ENCODE assay signal across 19 cellular contexts in the genomic region with DNA sequence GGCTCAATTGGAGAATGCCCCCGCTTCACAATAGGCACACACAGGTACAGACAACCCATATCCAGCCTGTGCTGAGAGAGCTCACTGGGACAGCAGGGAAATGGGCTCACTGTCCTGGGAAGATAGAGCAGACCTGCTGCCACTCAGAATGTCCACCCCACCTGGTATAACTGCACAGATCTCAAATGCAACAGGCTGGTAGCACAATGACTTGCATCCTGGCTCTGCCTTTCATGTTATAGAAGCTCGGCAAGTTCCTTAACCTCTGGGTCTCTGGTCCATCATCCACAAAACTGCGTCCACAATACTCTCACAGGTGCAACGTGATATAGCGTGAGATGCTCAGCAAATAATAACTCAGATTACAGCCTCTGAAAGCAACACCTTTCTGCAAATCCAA.
DNase-seq lines count a peak whose midpoint lies in the region; ATAC-seq and TF ChIP-seq lines count a peak whose summit lies in the region.
"Had no signal": no experiment of that assay in that cellular context is flagged by ENCODE, and none has a peak within 500 bp of the region (broad histone marks: within the 10 kb centered on the region; RNA-seq: fewer than 3 reads in every experiment).

No MANE protein-coding gene starts in this region.

- DNase-seq in activated CD4-positive, alpha-beta memory T cell treated with anti-CD3 and anti-CD28 coated beads, Interleukin-2, amount 10 ng/mL, durations not matched to agents 7 days and 5 days, result peak; percentile 5
- DNase-seq in activated CD4-positive, alpha-beta memory T cell treated with anti-CD3 and anti-CD28 coated beads for 36 hours, result no peak
- peak; percentile 22 for DNase-seq in coronary artery (ENCODE audit: low spot score)
- peak; percentile 38 for DNase-seq in osteocyte (ENCODE audit: extremely low spot score, unreplicated experiment)
- no peak for DNase-seq in glutamatergic neuron
- DNase-seq in natural killer cell treated with Interleukin-12 subunit alpha and Interleukin-12 subunit beta and Interleukin-15 and Interleukin-18, amount 100 ng/mL, for 72 hours (ENCODE audit: low spot score), result no peak
- DNase-seq: 8988T; CD4-positive, alpha-beta memory T cell; DMS153; DMS79; GDM1; GOT3; H7 had no signal

- H3K9me3 ChIP-seq in HEK293 (ENCODE audit: control insufficient read depth, insufficient read depth, low read depth, low read length), result no peaks in the 10 kb centered on the region
- H3K9me3 ChIP-seq: BLaER1 had no signal

- H3K9me3 Mint-ChIP-seq in activated CD4-positive, alpha-beta memory T cell treated with anti-CD3 and anti-CD28 coated beads, Interleukin-2, amount 10 ng/mL, durations not matched to agents 7 days and 5 days, result no peaks in the 10 kb centered on the region
- H3K9me3 Mint-ChIP-seq in activated CD4-positive, alpha-beta memory T cell treated with anti-CD3 and anti-CD28 coated beads for 36 hours, result no peaks in the 10 kb centered on the region
- H3K9me3 Mint-ChIP-seq in osteocyte (ENCODE audit: unreplicated experiment) (peaks cover under 1% of the 10 kb centered on the region), glutamatergic neuron (ENCODE audit: unreplicated experiment) (peaks cover 1% of the 10 kb centered on the region)
- no peaks in the 10 kb centered on the region for H3K9me3 Mint-ChIP-seq in natural killer cell treated with Interleukin-12 subunit alpha and Interleukin-12 subunit beta and Interleukin-15 and Interleukin-18, amount 100 ng/mL, for 72 hours

- no peak overlapping the region for H3K27ac ChIP-seq in HEK293 (ENCODE audit: extremely low read depth, low read depth, low read length)
- no peak overlapping the region for H3K27ac ChIP-seq in coronary artery
- H3K27ac ChIP-seq: BLaER1 had no signal

- H3K4me3 Mint-ChIP-seq in activated CD4-positive, alpha-beta memory T cell treated with anti-CD3 and anti-CD28 coated beads, Interleukin-2, amount 10 ng/mL, durations not matched to agents 7 days and 5 days, result no peak overlapping the region
- no peak overlapping the region for H3K4me3 Mint-ChIP-seq in activated CD4-positive, alpha-beta memory T cell treated with anti-CD3 and anti-CD28 coated beads for 36 hours
- H3K4me3 Mint-ChIP-seq in osteocyte (ENCODE audit: unreplicated experiment) (no peak overlapping the region), glutamatergic neuron (ENCODE audit: unreplicated experiment) (no peak overlapping the region)
- H3K4me3 Mint-ChIP-seq in natural killer cell treated with Interleukin-12 subunit alpha and Interleukin-12 subunit beta and Interleukin-15 and Interleukin-18, amount 100 ng/mL, for 72 hours, result no peak overlapping the region
- H3K4me3 Mint-ChIP-seq: CD14-positive monocyte; CD4-positive, alpha-beta memory T cell had no signal

- no peak for ATAC-seq in HG02759 (IDR thresholded peaks at IDR 0.05; ENCODE audit: unreplicated experiment)
- no peak for ATAC-seq in natural killer cell treated with Interleukin-12 subunit alpha and Interleukin-12 subunit beta and Interleukin-15 and Interleukin-18, amount 100 ng/mL, for 72 hours
- ATAC-seq: HCT116, HepG2 had no signal

- CTCF ChIA-PET in activated CD4-positive, alpha-beta memory T cell treated with anti-CD3 and anti-CD28 coated beads, Interleukin-2, amount 10 ng/mL, durations not matched to agents 7 days and 5 days (lab: Charles Lee), result no interaction called here
- CTCF ChIA-PET in activated CD4-positive, alpha-beta memory T cell treated with anti-CD3 and anti-CD28 coated beads for 36 hours (lab: Charles Lee), result interaction anchor here (0.8 kb wide), 1 partner anchor 75 kb away, joined by 3 read pairs; no protein-coding TSS in a partner anchor
- CTCF ChIA-PET in HEK293 (lab: Yijun Ruan, JAX), result interaction anchor here (0.6 kb wide), 1 partner anchor 709 kb away, joined by 5 read pairs; no protein-coding TSS in a partner anchor

- TF ChIP-seq CTCF in HEK293 (tag by site-specific recombination; IDR thresholded peaks at IDR 0.05) (no peak), coronary artery (IDR thresholded peaks at IDR 0.05) (no peak), osteocyte (IDR thresholded peaks at IDR 0.05) (no peak), glutamatergic neuron (IDR thresholded peaks at IDR 0.05; ENCODE audit: partially characterized antibody, unreplicated experiment) (no peak)

- H3K27me3 Mint-ChIP-seq in activated CD4-positive, alpha-beta memory T cell treated with anti-CD3 and anti-CD28 coated beads, Interleukin-2, amount 10 ng/mL, durations not matched to agents 7 days and 5 days, result peaks cover 3% of the 10 kb centered on the region
- H3K27me3 Mint-ChIP-seq in activated CD4-positive, alpha-beta memory T cell treated with anti-CD3 and anti-CD28 coated beads for 36 hours, result no peaks in the 10 kb centered on the region
- H3K27me3 Mint-ChIP-seq in osteocyte (ENCODE audit: unreplicated experiment) (no peaks in the 10 kb centered on the region), glutamatergic neuron (ENCODE audit: unreplicated experiment) (peaks cover 3% of the 10 kb centered on the region)
- peaks cover under 1 to 15% of the 10 kb centered on the region in 2 donors for H3K27me3 Mint-ChIP-seq in natural killer cell treated with Interleukin-12 subunit alpha and Interleukin-12 subunit beta and Interleukin-15 and Interleukin-18, amount 100 ng/mL, for 72 hours

- H3K36me3 ChIP-seq in HEK293 (ENCODE audit: control insufficient read depth in 2 of 2, insufficient read depth in 1 of 2, low read length in 2 of 2), result no peaks in the 10 kb centered on the region
- H3K36me3 ChIP-seq: BLaER1 had no signal

- no peaks in the 10 kb centered on the region for H3K36me3 Mint-ChIP-seq in activated CD4-positive, alpha-beta memory T cell treated with anti-CD3 and anti-CD28 coated beads, Interleukin-2, amount 10 ng/mL, durations not matched to agents 7 days and 5 days (ENCODE audit: low read depth)
- H3K36me3 Mint-ChIP-seq in activated CD4-positive, alpha-beta memory T cell treated with anti-CD3 and anti-CD28 coated beads for 36 hours, result no peaks in the 10 kb centered on the region
- no peaks in the 10 kb centered on the region for H3K36me3 Mint-ChIP-seq in osteocyte (ENCODE audit: unreplicated experiment)
- H3K36me3 Mint-ChIP-seq in glutamatergic neuron (ENCODE audit: unreplicated experiment), result no peaks in the 10 kb centered on the region
- no peaks in the 10 kb centered on the region for H3K36me3 Mint-ChIP-seq in natural killer cell treated with Interleukin-12 subunit alpha and Interleukin-12 subunit beta and Interleukin-15 and Interleukin-18, amount 100 ng/mL, for 72 hours
- H3K36me3 Mint-ChIP-seq: CD14-positive monocyte; CD4-positive, alpha-beta memory T cell had no signal

- no peak overlapping the region for H3K27ac Mint-ChIP-seq in activated CD4-positive, alpha-beta memory T cell treated with anti-CD3 and anti-CD28 coated beads, Interleukin-2, amount 10 ng/mL, durations not matched to agents 7 days and 5 days
- no peak overlapping the region for H3K27ac Mint-ChIP-seq in activated CD4-positive, alpha-beta memory T cell treated with anti-CD3 and anti-CD28 coated beads for 36 hours
- H3K27ac Mint-ChIP-seq in osteocyte (ENCODE audit: unreplicated experiment) (no peak overlapping the region), glutamatergic neuron (ENCODE audit: unreplicated experiment) (no peak overlapping the region)
- no peak overlapping the region for H3K27ac Mint-ChIP-seq in natural killer cell treated with Interleukin-12 subunit alpha and Interleukin-12 subunit beta and Interleukin-15 and Interleukin-18, amount 100 ng/mL, for 72 hours
- H3K27ac Mint-ChIP-seq: CD14-positive monocyte; CD4-positive, alpha-beta memory T cell had no signal

- H3K4me1 ChIP-seq in HEK293 (ENCODE audit: control insufficient read depth, insufficient read depth, low read length), result no peaks in the 10 kb centered on the region
- H3K4me1 ChIP-seq: BLaER1 had no signal

- H3K4me3 ChIP-seq in HEK293 (ENCODE audit: low read depth, low read length) (no peak overlapping the region), coronary artery (no peak overlapping the region)
- H3K4me3 ChIP-seq: BLaER1 had no signal

- POLR2A ChIA-PET in activated CD4-positive, alpha-beta memory T cell treated with anti-CD3 and anti-CD28 coated beads, Interleukin-2, amount 10 ng/mL, durations not matched to agents 7 days and 5 days (lab: Charles Lee), result no interaction called here
- POLR2A ChIA-PET in activated CD4-positive, alpha-beta memory T cell treated with anti-CD3 and anti-CD28 coated beads for 36 hours (lab: Charles Lee), result no interaction called here
- POLR2A ChIA-PET in HEK293 (lab: Yijun Ruan, JAX), result no interaction called here

- intact Hi-C loops in activated CD4-positive, alpha-beta memory T cell treated with anti-CD3 and anti-CD28 coated beads for 36 hours (cut with micrococcal nuclease), result no loop called here

- H3K4me1 Mint-ChIP-seq in activated CD4-positive, alpha-beta memory T cell treated with anti-CD3 and anti-CD28 coated beads, Interleukin-2, amount 10 ng/mL, durations not matched to agents 7 days and 5 days, result no peaks in the 10 kb centered on the region
- H3K4me1 Mint-ChIP-seq in activated CD4-positive, alpha-beta memory T cell treated with anti-CD3 and anti-CD28 coated beads for 36 hours (ENCODE audit: low read depth), result peaks cover 7% of the 10 kb centered on the region
- H3K4me1 Mint-ChIP-seq in osteocyte (ENCODE audit: unreplicated experiment) (no peaks in the 10 kb centered on the region), glutamatergic neuron (ENCODE audit: low read depth, unreplicated experiment) (peaks cover 2% of the 10 kb centered on the region)
- H3K4me1 Mint-ChIP-seq in natural killer cell treated with Interleukin-12 subunit alpha and Interleukin-12 subunit beta and Interleukin-15 and Interleukin-18, amount 100 ng/mL, for 72 hours (ENCODE audit: low read depth in 2 of 2), result no peaks in the 10 kb centered on the region
- H3K4me1 Mint-ChIP-seq: CD14-positive monocyte; CD4-positive, alpha-beta memory T cell had no signal

TF ChIP-seq in HEK293, 187 proteins besides CTCF, POLR2A, EP300 and RAD21:
- TF ChIP-seq SCRT1 (tag by site-specific recombination; IDR thresholded peaks at IDR 0.05; ENCODE audit: borderline replicate concordance), result peak; percentile 41; the same call in 1 of the 2 replicates
- no peak for TF ChIP-seq KLF16 (tag by site-specific recombination; IDR thresholded peaks at IDR 0.05)
- peak; percentile 82 for TF ChIP-seq SCRT2 (tag by site-specific recombination; IDR thresholded peaks at IDR 0.05)
- TF ChIP-seq SP3 (tag by site-specific recombination; IDR thresholded peaks at IDR 0.05), result no peak
- TF ChIP-seq ZBTB8A (tag by site-specific recombination; IDR thresholded peaks at IDR 0.05), result no peak

Comparison
In these comparisons a context has a peak if more than half of its experiments do, and no peak if none do; other contexts are left out.
1. DNase-seq: peak in activated CD4-positive, alpha-beta memory T cell treated with anti-CD3 and anti-CD28 coated beads, Interleukin-2, amount 10 ng/mL, durations not matched to agents 7 days and 5 days (single experiment), coronary artery (single experiment) and osteocyte (single experiment); none in activated CD4-positive, alpha-beta memory T cell treated with anti-CD3 and anti-CD28 coated beads for 36 hours (single experiment), glutamatergic neuron (single experiment) and natural killer cell treated with Interleukin-12 subunit alpha and Interleukin-12 subunit beta and Interleukin-15 and Interleukin-18, amount 100 ng/mL, for 72 hours (single experiment).